In the genomic region with DNA sequence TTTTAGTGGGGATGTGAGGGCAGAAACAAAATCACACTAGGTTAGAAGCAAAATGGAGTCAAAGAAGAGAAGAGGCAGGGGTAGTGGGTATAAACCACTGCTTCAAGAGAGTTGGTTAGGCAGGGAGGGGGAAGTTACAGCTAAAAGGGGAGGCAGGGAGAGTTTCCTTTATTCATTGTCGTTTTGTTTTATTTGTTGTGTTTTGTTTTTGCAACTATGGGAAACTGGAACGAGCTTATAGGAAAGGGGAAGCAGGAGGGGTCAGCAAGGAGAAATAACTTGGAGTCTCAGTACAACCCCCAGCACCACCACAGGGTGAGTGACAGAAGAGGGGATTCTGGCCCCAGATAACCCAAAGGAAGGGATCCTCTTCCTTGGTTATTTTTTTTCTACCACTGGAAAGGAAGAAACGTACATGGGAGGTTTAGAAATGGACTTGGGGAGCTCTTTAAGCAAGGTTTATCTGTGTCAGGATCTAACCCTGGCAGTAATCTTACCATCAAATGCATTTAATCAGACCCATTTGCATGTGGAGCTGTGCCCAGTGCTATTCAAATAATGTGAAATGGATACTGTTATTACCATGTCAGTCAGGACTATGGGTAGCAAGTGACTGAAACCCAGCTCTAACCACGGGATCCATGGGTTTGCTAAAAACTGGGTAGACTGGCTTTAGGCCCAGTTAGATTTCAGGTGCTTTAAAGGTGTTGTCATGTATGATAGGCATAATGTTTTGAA, we compare ENCODE assay signal across 1 cellular context.
TF ChIP-seq lines count a peak whose summit lies in the region.

No MANE protein-coding gene starts in this region.

TF ChIP-seq in K562, 482 proteins besides CTCF, POLR2A, EP300 and RAD21 (continued from another document):
- TF ChIP-seq ZFX (CRISPR knock-in tag; IDR thresholded peaks at IDR 0.05), result no peak
- TF ChIP-seq KLF10 (CRISPR knock-in tag; IDR thresholded peaks at IDR 0.05), result no peak
- TF ChIP-seq ZNF79 (CRISPR knock-in tag; IDR thresholded peaks at IDR 0.05; ENCODE audit: low read depth), result no peak
- no peak for TF ChIP-seq ZNF583 (CRISPR knock-in tag; IDR thresholded peaks at IDR 0.05)
- no peak for TF ChIP-seq ZBTB40 (IDR thresholded peaks at IDR 0.05)
- no peak for TF ChIP-seq ZBTB40 (CRISPR knock-in tag; IDR thresholded peaks at IDR 0.05)
